In genomic region chr2:46364797-46365457, GRCh38 we compare ENCODE assay signal across 9 cellular contexts.
DNase-seq lines count a peak whose midpoint lies in the region; ATAC-seq and TF ChIP-seq lines count a peak whose summit lies in the region.
"Had no signal": no experiment of that assay in that cellular context is flagged by ENCODE, and none has a peak within 500 bp of the region (broad histone marks: within the 10 kb centered on the region; RNA-seq: fewer than 3 reads in every experiment).

No MANE protein-coding gene starts in this region.

- H2AFZ ChIP-seq in GM23338: no peak overlapping the region

- DNase-seq in CD8-positive, alpha-beta T cell: peak in 2 of 7 experiments; percentile 26 to 38
- peak; percentile 83 for DNase-seq in GM23338 (ENCODE audit: low spot score)
- DNase-seq in NCI-H748 (lab: John Stamatoyannopoulos, UW; ENCODE audit: unreplicated experiment): peak; percentile 39
- peak; percentile 75 for DNase-seq in astrocyte of the spinal cord (ENCODE audit: low read depth, low spot score)
- DNase-seq in iPS-NIHi11 (ENCODE audit: low spot score): peak; percentile 53
- DNase-seq in superior temporal gyrus (ENCODE audit: extremely low spot score): peak; percentile 85
- DNase-seq in GF-D8 (lab: John Stamatoyannopoulos, UW): no peak

- in situ Hi-C loops in astrocyte of the spinal cord (cut with HindIII; ENCODE audit: low sequenced_read_pairs): no loop called here

- no peak overlapping the region for H3K27ac Mint-ChIP-seq in CD8-positive, alpha-beta T cell
- no peak overlapping the region for H3K27ac Mint-ChIP-seq in GM23338
- H3K27ac Mint-ChIP-seq: T-helper 1 cell treated with Interleukin-12 subunit alpha and Interleukin-12 subunit beta and Interleukin-4 antibody, amounts not matched to agents 30 μg/mL and 1 μg/mL, for 36 hours had no signal

- H3K27ac ChIP-seq in CD8-positive, alpha-beta T cell (ENCODE audit: low read depth, low read length): no peak overlapping the region
- no peak overlapping the region for H3K27ac ChIP-seq in GM23338 (ENCODE audit: low read depth)

- CTCF ChIA-PET in CD8-positive, alpha-beta T cell (lab: Charles Lee): interaction anchor here (0.7 to 2.6 kb wide), 11 partner anchors 9 to 354 kb away, joined by 3 to 12 read pairs (median 4); no protein-coding TSS in a partner anchor

- ATAC-seq in CD8-positive, alpha-beta T cell: peak; percentile 64
- ATAC-seq in GM23338 (peak; percentile 75), HG03280 (IDR thresholded peaks at IDR 0.05; ENCODE audit: unreplicated experiment) (no peak)

- H3K9me3 ChIP-seq in CD8-positive, alpha-beta T cell (ENCODE audit: low read length): no peaks in the 10 kb centered on the region

- H3K27me3 ChIP-seq in CD8-positive, alpha-beta T cell (ENCODE audit: insufficient read depth, low read length): no peaks in the 10 kb centered on the region
- no peaks in the 10 kb centered on the region for H3K27me3 ChIP-seq in GM23338 (ENCODE audit: insufficient read depth)

- H4K20me1 ChIP-seq in GM23338 (replicated peaks; ENCODE audit: insufficient read depth): no peaks in the 10 kb centered on the region

- POLR2A ChIA-PET in CD8-positive, alpha-beta T cell (lab: Charles Lee): no interaction called here

- no peaks in the 10 kb centered on the region for H3K27me3 Mint-ChIP-seq in CD8-positive, alpha-beta T cell (ENCODE audit: low read depth)
- H3K27me3 Mint-ChIP-seq in GM23338 (ENCODE audit: insufficient read depth, low read depth, poor library complexity): no peaks in the 10 kb centered on the region

- peaks cover 43% of the 10 kb centered on the region for H3K4me1 Mint-ChIP-seq in CD8-positive, alpha-beta T cell (ENCODE audit: low read depth)
- H3K4me1 Mint-ChIP-seq in GM23338: 0 out of 3 replicates have a peak, but pooled peaks cover 2% of the 10 kb centered on the region

- H3K36me3 Mint-ChIP-seq in CD8-positive, alpha-beta T cell: no peaks in the 10 kb centered on the region
- H3K36me3 Mint-ChIP-seq in GM23338 (ENCODE audit: low read depth): no peaks in the 10 kb centered on the region; the same call in 2 of the 3 replicates

- no peaks in the 10 kb centered on the region for H3K9me3 Mint-ChIP-seq in CD8-positive, alpha-beta T cell
- H3K9me3 Mint-ChIP-seq in GM23338: peaks cover 6% of the 10 kb centered on the region; the same call in 2 of the 3 replicates
- H3K9me3 Mint-ChIP-seq: T-helper 1 cell treated with Interleukin-12 subunit alpha and Interleukin-12 subunit beta and Interleukin-4 antibody, amounts not matched to agents 30 μg/mL and 1 μg/mL, for 36 hours had no signal

- H3K4me3 Mint-ChIP-seq in CD8-positive, alpha-beta T cell: no peak overlapping the region
- no peak overlapping the region for H3K4me3 Mint-ChIP-seq in GM23338
- H3K4me3 Mint-ChIP-seq: T-helper 1 cell treated with Interleukin-12 subunit alpha and Interleukin-12 subunit beta and Interleukin-4 antibody, amounts not matched to agents 30 μg/mL and 1 μg/mL, for 36 hours had no signal

- H3K79me2 ChIP-seq in GM23338 (replicated peaks; ENCODE audit: insufficient read depth): no peaks in the 10 kb centered on the region

- intact Hi-C loops in CD8-positive, alpha-beta T cell (cut with DNase I, micrococcal nuclease): loop anchor here (1.0 to 5.0 kb wide), 8 partner anchors 28 to 723 kb away; no protein-coding TSS in a partner anchor

- no peak overlapping the region for H3K4me2 ChIP-seq in GM23338

- H3K4me3 ChIP-seq in CD8-positive, alpha-beta T cell (ENCODE audit: low read depth, low read length): no peak overlapping the region
- H3K4me3 ChIP-seq in GM23338 (no peak overlapping the region), astrocyte of the spinal cord (ENCODE audit: low read depth, low read length) (no peak overlapping the region)

- peaks cover 21% of the 10 kb centered on the region for H3K4me1 ChIP-seq in CD8-positive, alpha-beta T cell (ENCODE audit: insufficient read depth, low read length)
- no peaks in the 10 kb centered on the region for H3K4me1 ChIP-seq in GM23338 (ENCODE audit: insufficient read depth)

- peak; percentile 91 for TF ChIP-seq CTCF in CD8-positive, alpha-beta T cell (IDR thresholded peaks at IDR 0.05)
- peak; percentile 78 to 92 for TF ChIP-seq CTCF in GM23338 (conservative IDR thresholded peaks at IDR 0.05; ENCODE audit: low read depth in 2 of 2)
- TF ChIP-seq CTCF in astrocyte of the spinal cord (IDR thresholded peaks at IDR 0.05; ENCODE audit: low read depth, low read length): peak; percentile 75

- H3K36me3 ChIP-seq in CD8-positive, alpha-beta T cell (ENCODE audit: insufficient read depth, low read length): no peaks in the 10 kb centered on the region
- H3K36me3 ChIP-seq in GM23338 (ENCODE audit: insufficient read depth): 0 out of 2 replicates have a peak, but pooled peaks cover 7% of the 10 kb centered on the region

- H3K9me2 ChIP-seq in GM23338 (ENCODE audit: insufficient read depth): peaks cover 10% of the 10 kb centered on the region; the same call in 1 of the 2 replicates

- no peaks in the 10 kb centered on the region for H3F3A ChIP-seq in GM23338 (replicated peaks; ENCODE audit: low read depth)

TF ChIP-seq in GM23338, 12 proteins besides CTCF, POLR2A, EP300 and RAD21:
- TF ChIP-seq ZNF462 (CRISPR knock-in tag; IDR thresholded peaks at IDR 0.05) (no peak), CREB1 (CRISPR knock-in tag; IDR thresholded peaks at IDR 0.05; ENCODE audit: low read depth) (no peak), POLR2AphosphoS5 (IDR thresholded peaks at IDR 0.05; ENCODE audit: low read depth) (no peak)
